Comparison of ENCODE assay signal across 10 cellular contexts in the genomic region with DNA sequence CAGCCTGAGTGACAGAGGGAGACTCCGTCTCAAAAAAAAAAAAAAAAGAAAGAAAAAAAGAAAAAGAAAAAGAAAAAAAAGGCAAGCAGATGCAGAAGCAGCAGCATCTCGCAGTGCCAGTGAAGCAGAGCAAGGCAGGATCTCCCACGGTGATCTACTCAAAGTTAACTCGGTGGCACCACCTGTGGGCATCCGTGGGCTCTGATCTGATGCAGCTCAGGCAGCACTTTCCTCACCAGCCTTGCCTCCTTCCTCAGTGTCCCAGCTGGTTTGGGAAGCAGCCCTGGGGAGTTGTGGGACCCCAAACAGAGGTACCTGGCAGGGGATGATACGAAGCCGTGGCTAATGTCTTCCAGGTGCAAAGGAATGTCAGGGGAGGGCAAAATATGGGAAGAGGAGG.
DNase-seq lines count a peak whose midpoint lies in the region; ATAC-seq and TF ChIP-seq lines count a peak whose summit lies in the region.
"Had no signal": no experiment of that assay in that cellular context is flagged by ENCODE, and none has a peak within 500 bp of the region (broad histone marks: within the 10 kb centered on the region; RNA-seq: fewer than 3 reads in every experiment).

No MANE protein-coding gene starts in this region.

- no peak overlapping the region for H3K4me3 Mint-ChIP-seq in stimulated activated naive CD8-positive, alpha-beta T cell treated with anti-CD3 and anti-CD28 coated beads, Interleukin-15, amount 100 ng/mL, for 72 hours
- H3K4me3 Mint-ChIP-seq in effector memory CD8-positive, alpha-beta T cell: no peak overlapping the region

- no peak overlapping the region for H3K27ac Mint-ChIP-seq in stimulated activated naive CD8-positive, alpha-beta T cell treated with anti-CD3 and anti-CD28 coated beads, Interleukin-15, amount 100 ng/mL, for 72 hours
- no peak overlapping the region for H3K27ac Mint-ChIP-seq in effector memory CD8-positive, alpha-beta T cell

- peaks cover 20% of the 10 kb centered on the region for H3K4me1 Mint-ChIP-seq in stimulated activated naive CD8-positive, alpha-beta T cell treated with anti-CD3 and anti-CD28 coated beads, Interleukin-15, amount 100 ng/mL, for 72 hours
- H3K4me1 Mint-ChIP-seq in effector memory CD8-positive, alpha-beta T cell (ENCODE audit: low read depth in 2 of 2): no peaks in the 10 kb centered on the region

- H3K27me3 Mint-ChIP-seq in stimulated activated naive CD8-positive, alpha-beta T cell treated with anti-CD3 and anti-CD28 coated beads, Interleukin-15, amount 100 ng/mL, for 72 hours: no peaks in the 10 kb centered on the region
- H3K27me3 Mint-ChIP-seq in effector memory CD8-positive, alpha-beta T cell: peaks cover 9 to 12% of the 10 kb centered on the region in 2 donors

- intact Hi-C loops in heart right ventricle (cut with DNase I) (no loop called here), left lung (cut with DNase I) (no loop called here)

- TF ChIP-seq CTCF in heart right ventricle (IDR thresholded peaks at IDR 0.05) (peak in 1 of 9 donors; percentile 11), left lung (IDR thresholded peaks at IDR 0.05) (no peak)

- no peak for DNase-seq in stimulated activated naive CD8-positive, alpha-beta T cell treated with anti-CD3 and anti-CD28 coated beads, Interleukin-15, amount 100 ng/mL, for 72 hours
- no peak for DNase-seq in stimulated activated naive CD8-positive, alpha-beta T cell treated with anti-CD3 and anti-CD28 coated beads, Interleukin-15, Interleukin-2, amounts not matched to agents 100 U/mL and 50 U/mL, for 24 hours
- DNase-seq in NAMALWA (ENCODE audit: low spot score) (peak; percentile 55), heart right ventricle (no peak), left lung (no peak), SW 1271 (lab: John Stamatoyannopoulos, UW) (no peak)
- no peak for DNase-seq in effector memory CD8-positive, alpha-beta T cell
- DNase-seq in activated effector memory CD4-positive, alpha-beta T cell treated with Interleukin-2 at 50 U/mL for 16 hours: no peak
- DNase-seq: effector memory CD4-positive, alpha-beta T cell; T-helper 9 cell had no signal

- ATAC-seq in stimulated activated naive CD8-positive, alpha-beta T cell treated with anti-CD3 and anti-CD28 coated beads, Interleukin-15, amount 100 ng/mL, for 72 hours: peak; percentile 80
- no peak for ATAC-seq in stimulated activated naive CD8-positive, alpha-beta T cell treated with anti-CD3 and anti-CD28 coated beads, Interleukin-15, Interleukin-2, amounts not matched to agents 100 U/mL and 50 U/mL, for 24 hours
- peak; percentile 44 for ATAC-seq in effector memory CD8-positive, alpha-beta T cell (replicated peaks)
- ATAC-seq in heart right ventricle (no peak), left lung (no peak)

- H3K27ac ChIP-seq in heart right ventricle (no peak overlapping the region), left lung (no peak overlapping the region)

- H3K27me3 ChIP-seq in heart right ventricle: peaks cover 0 to 14% (median 0%) of the 10 kb centered on the region in 7 donors
- no peaks in the 10 kb centered on the region for H3K27me3 ChIP-seq in left lung

- no peaks in the 10 kb centered on the region for H3K9me3 Mint-ChIP-seq in stimulated activated naive CD8-positive, alpha-beta T cell treated with anti-CD3 and anti-CD28 coated beads, Interleukin-15, amount 100 ng/mL, for 72 hours
- no peaks in the 10 kb centered on the region for H3K9me3 Mint-ChIP-seq in effector memory CD8-positive, alpha-beta T cell

- H3K4me1 ChIP-seq in heart right ventricle: peaks cover 0 to 6% (median 0%) of the 10 kb centered on the region in 9 donors
- no peaks in the 10 kb centered on the region for H3K4me1 ChIP-seq in left lung

- H3K9me3 ChIP-seq in heart right ventricle: no peaks in the 10 kb centered on the region
- H3K9me3 ChIP-seq in left lung: no peaks in the 10 kb centered on the region

- H3K36me3 ChIP-seq in heart right ventricle (no peaks in the 10 kb centered on the region), left lung (no peaks in the 10 kb centered on the region)

- 74 to 79% methylated on average over 7 of the region's 7 CpGs for WGBS in heart right ventricle, 2 donors

- H3K4me3 ChIP-seq in heart right ventricle (no peak overlapping the region), left lung (no peak overlapping the region)

- peaks cover 25% of the 10 kb centered on the region for H3K36me3 Mint-ChIP-seq in effector memory CD8-positive, alpha-beta T cell (ENCODE audit: insufficient read depth)

Comparison
In these comparisons a context has a peak if more than half of its experiments do, and no peak if none do; other contexts are left out.
1. ATAC-seq: peak in stimulated activated naive CD8-positive, alpha-beta T cell treated with anti-CD3 and anti-CD28 coated beads, Interleukin-15, amount 100 ng/mL, for 72 hours (single experiment) and effector memory CD8-positive, alpha-beta T cell (single experiment); none in stimulated activated naive CD8-positive, alpha-beta T cell treated with anti-CD3 and anti-CD28 coated beads, Interleukin-15, Interleukin-2, amounts not matched to agents 100 U/mL and 50 U/mL, for 24 hours (single experiment), heart right ventricle (0 of 8) and left lung (single experiment).